29 cellular contexts compared by ENCODE assay signal in genomic region chr2:191601060-191601459, GRCh38.
DNase-seq lines count a peak whose midpoint lies in the region; ATAC-seq, FAIRE-seq and TF ChIP-seq lines count a peak whose summit lies in the region.
"Had no signal": no experiment of that assay in that cellular context is flagged by ENCODE, and none has a peak within 500 bp of the region (broad histone marks: within the 10 kb centered on the region; RNA-seq: fewer than 3 reads in every experiment).

No MANE protein-coding gene starts in this region.

- POLR2A ChIA-PET in MCF 10A (lab: Yijun Ruan, JAX) = interaction anchor here (0.6 to 1.1 kb wide), 4 partner anchors 18 to 92 kb away, joined by 3 to 4 read pairs (median 4); partner anchors contain the start of gene NABP1
- POLR2A ChIA-PET in HepG2 (lab: Yijun Ruan, JAX) = no interaction called here

- no peak for FAIRE-seq in HepG2 (lab: Jason Lieb, UNC)

- BruUV-seq in MCF 10A (replicated peaks; lab: Mats Ljungman, UMichigan) (no TSS peak), mammary epithelial cell (replicated peaks; lab: Mats Ljungman, UMichigan) (no TSS peak), HepG2 (replicated peaks; lab: Mats Ljungman, UMichigan) (no TSS peak)

- H3K36me3 Mint-ChIP-seq in MCF 10A (ENCODE audit: insufficient read depth, unreplicated experiment) = no peaks in the 10 kb centered on the region
- no peaks in the 10 kb centered on the region for H3K36me3 Mint-ChIP-seq in activated T-helper 17 cell treated with anti-CD3 and anti-CD28 coated beads, Interleukin-2, amount 50 U/mL, for 72 hours (ENCODE audit: low read depth)

- H3K4me1 Mint-ChIP-seq in MCF 10A (ENCODE audit: insufficient read depth, unreplicated experiment) = no peaks in the 10 kb centered on the region
- H3K4me1 Mint-ChIP-seq in activated T-helper 17 cell treated with anti-CD3 and anti-CD28 coated beads, Interleukin-2, amount 50 U/mL, for 72 hours = peaks cover 7% of the 10 kb centered on the region
- H3K4me1 Mint-ChIP-seq: B cell, neural crest cell had no signal

- no peaks in the 10 kb centered on the region for H3K4me1 ChIP-seq in mammary epithelial cell (ENCODE audit: insufficient read depth, low read length)
- H3K4me1 ChIP-seq in HepG2 (ENCODE audit: insufficient read depth, low read length) = no peaks in the 10 kb centered on the region
- no peaks in the 10 kb centered on the region for H3K4me1 ChIP-seq in thyroid gland
- H3K4me1 ChIP-seq: adrenal gland, HAP-1, tibial artery had no signal

- H3K4me3 ChIP-seq in mammary epithelial cell (replicated peaks in 1 of 3; ENCODE audit: insufficient read depth in 1 of 3, low read depth in 2 of 3, low read length in 3 of 3) = no peak overlapping the region
- H3K4me3 ChIP-seq in HepG2 (replicated peaks in 1 of 3; ENCODE audit: insufficient read depth in 1 of 3, low read depth in 2 of 3, low read length in 3 of 3) = no peak overlapping the region
- no peak overlapping the region for H3K4me3 ChIP-seq in thyroid gland (replicated peaks in 1 of 3)
- H3K4me3 ChIP-seq: adrenal gland, HAP-1, hepatocyte, mucosa of descending colon, tibial artery had no signal

- no peaks in the 10 kb centered on the region for H3K79me2 ChIP-seq in mammary epithelial cell (ENCODE audit: insufficient read depth, low read length)
- H3K79me2 ChIP-seq in HepG2 (ENCODE audit: insufficient read depth, low read length) = no peaks in the 10 kb centered on the region
- H3K79me2 ChIP-seq: hepatocyte had no signal

- no peaks in the 10 kb centered on the region for H3K27me3 Mint-ChIP-seq in MCF 10A (ENCODE audit: insufficient read depth, unreplicated experiment)
- H3K27me3 Mint-ChIP-seq in activated T-helper 17 cell treated with anti-CD3 and anti-CD28 coated beads, Interleukin-2, amount 50 U/mL, for 72 hours = no peaks in the 10 kb centered on the region

- intact Hi-C loops in MCF 10A (cut with micrococcal nuclease) (no loop called here), mammary epithelial cell (cut with micrococcal nuclease) (no loop called here), HepG2 (cut with micrococcal nuclease; ENCODE audit: unreplicated experiment) (no loop called here), thyroid gland (cut with DNase I) (no loop called here)

- H2AFZ ChIP-seq in mammary epithelial cell (ENCODE audit: low read depth, low read length) (no peak overlapping the region), HepG2 (ENCODE audit: low read length) (no peak overlapping the region)
- H2AFZ ChIP-seq: hepatocyte had no signal

- no peak for ATAC-seq in activated T-helper 17 cell treated with anti-CD3 and anti-CD28 coated beads, Interleukin-2, amount 50 U/mL, for 72 hours (replicated peaks)
- ATAC-seq in HepG2 = peak; percentile 38; the same call in 1 of the 3 replicates
- ATAC-seq: left lobe of liver; mucosa of descending colon; sciatic nerve; stimulated activated naive CD8-positive, alpha-beta T cell treated with anti-CD3 and anti-CD28 coated beads, Interleukin-15, Interleukin-2, amounts not matched to agents 100 U/mL and 50 U/mL, for 24 hours had no signal

- CTCF ChIA-PET in MCF 10A (lab: Yijun Ruan, JAX) (interaction anchor here (0.6 to 0.7 kb wide), 2 partner anchors 18 to 38 kb away, joined by 3 read pairs; no protein-coding TSS in a partner anchor), mammary epithelial cell (lab: Charles Lee; ENCODE audit: low non-redundant PET) (no interaction called here), HepG2 (lab: Yijun Ruan, JAX; ENCODE audit: low intra/inter-chr PET ratio, low total read pairs) (no interaction called here)

- TF ChIP-seq POLR2A in HepG2 (IDR thresholded peaks at IDR 0.05; ENCODE audit: insufficient read depth in 1 of 2, low read depth in 2 of 2, low read length in 2 of 2) (no peak), thyroid gland (IDR thresholded peaks at IDR 0.05) (no peak)

- in situ Hi-C loops in mammary epithelial cell (cut with MboI; ENCODE audit: low sequenced_read_pairs in 2 of 2) = no loop called here
- in situ Hi-C loops in HepG2 (cut with HindIII; ENCODE audit: extremely low pct_ligation_motif_present, low pct_unique_long_range_greater_than_20kb) = no loop called here

- H3K9me3 Mint-ChIP-seq in MCF 10A (ENCODE audit: unreplicated experiment) = no peaks in the 10 kb centered on the region
- H3K9me3 Mint-ChIP-seq in activated T-helper 17 cell treated with anti-CD3 and anti-CD28 coated beads, Interleukin-2, amount 50 U/mL, for 72 hours = no peaks in the 10 kb centered on the region
- H3K9me3 Mint-ChIP-seq: neural crest cell had no signal

- H3K27me3 ChIP-seq in mammary epithelial cell (ENCODE audit: insufficient read depth, low read length) (no peaks in the 10 kb centered on the region), HepG2 (ENCODE audit: control insufficient read depth in 1 of 2, insufficient read depth in 2 of 2, low read length in 2 of 2) (peaks cover 0 to 4% of the 10 kb centered on the region in 2 experiments; a peak in 2 of 5 replicates), thyroid gland (no peaks in the 10 kb centered on the region)
- H3K27me3 ChIP-seq: adrenal gland, hepatocyte, tibial artery had no signal

- WGBS in mammary epithelial cell (ENCODE audit: low coverage, missing lambda C conversion rate) = 100% methylated on average over 3 of the region's 3 CpGs
- 14% methylated on average over 3 of the region's 3 CpGs for WGBS in HepG2 (ENCODE audit: low lambda C conversion rate)
- 79 to 85% methylated on average over 3 of the region's 3 CpGs for WGBS in thyroid gland, 2 donors

- no peak overlapping the region for H3K27ac ChIP-seq in mammary epithelial cell (ENCODE audit: insufficient read depth, low read depth, low read length)
- no peak overlapping the region for H3K27ac ChIP-seq in HepG2 (ENCODE audit: extremely low read length, insufficient read depth, low read length)
- no peak overlapping the region for H3K27ac ChIP-seq in thyroid gland
- H3K27ac ChIP-seq: adrenal gland, hepatocyte, tibial artery had no signal

- TF ChIP-seq CTCF in MCF 10A (IDR thresholded peaks at IDR 0.05; ENCODE audit: unreplicated experiment) (no peak), mammary epithelial cell (conservative IDR thresholded peaks at IDR 0.05 in 1 of 2, IDR thresholded peaks at IDR 0.05 in 1 of 2; ENCODE audit: extremely low read depth in 1 of 2, insufficient read depth in 1 of 2, low read depth in 1 of 2, low read length in 2 of 2) (no peak), HepG2 (CRISPR knock-in tag; IDR thresholded peaks at IDR 0.05) (no peak), thyroid gland (IDR thresholded peaks at IDR 0.05) (no peak)

- dilution Hi-C loops in mammary epithelial cell (cut with HindIII; ENCODE audit: low sequenced_read_pairs) = no loop called here

- TF ChIP-seq RAD21 in HepG2 (CRISPR knock-in tag; IDR thresholded peaks at IDR 0.05) = no peak

- H3K4me2 ChIP-seq in mammary epithelial cell (ENCODE audit: insufficient read depth, low read depth, low read length) = no peak overlapping the region
- no peak overlapping the region for H3K4me2 ChIP-seq in HepG2 (ENCODE audit: low read depth, low read length)
- H3K4me2 ChIP-seq: hepatocyte had no signal

- TF ChIP-seq EP300 in HepG2 (IDR thresholded peaks at IDR 0.05; ENCODE audit: low read depth in 2 of 2, low read length in 2 of 2) = no peak
- TF ChIP-seq EP300 in HepG2 (CRISPR knock-in tag; IDR thresholded peaks at IDR 0.05; ENCODE audit: borderline replicate concordance) = no peak

- H3K36me3 ChIP-seq in mammary epithelial cell (ENCODE audit: insufficient read depth, low read length) = no peaks in the 10 kb centered on the region
- no peaks in the 10 kb centered on the region for H3K36me3 ChIP-seq in HepG2 (replicated peaks in 1 of 2; ENCODE audit: control insufficient read depth in 1 of 2, insufficient read depth in 2 of 2, low read length in 2 of 2)
- H3K36me3 ChIP-seq in thyroid gland = no peaks in the 10 kb centered on the region
- H3K36me3 ChIP-seq: adrenal gland, HAP-1, tibial artery had no signal

- H3K27ac Mint-ChIP-seq in MCF 10A (ENCODE audit: low read depth, unreplicated experiment) = no peak overlapping the region
- H3K27ac Mint-ChIP-seq in activated T-helper 17 cell treated with anti-CD3 and anti-CD28 coated beads, Interleukin-2, amount 50 U/mL, for 72 hours = peak overlapping the region; percentile 20
- H3K27ac Mint-ChIP-seq: B cell had no signal

- H4K20me1 ChIP-seq in mammary epithelial cell (ENCODE audit: insufficient read depth, low read length) (no peaks in the 10 kb centered on the region), HepG2 (ENCODE audit: insufficient read depth, low read length) (no peaks in the 10 kb centered on the region)

- H3K9me3 ChIP-seq in mammary epithelial cell (replicated peaks; ENCODE audit: insufficient read depth, low read length) (no peaks in the 10 kb centered on the region), HepG2 (ENCODE audit: low read length) (no peaks in the 10 kb centered on the region), thyroid gland (no peaks in the 10 kb centered on the region)
- H3K9me3 ChIP-seq: adrenal gland, HAP-1, mucosa of descending colon, tibial artery had no signal

- DNase-seq in MCF 10A (ENCODE audit: unreplicated experiment) (peak; percentile 16), mammary epithelial cell (no peak), HepG2 (ENCODE audit: low spot score) (peak; percentile 15), thyroid gland (no peak), NCI-H2171 treated with DMSO at 0.1 percent for 48 hours (lab: John Stamatoyannopoulos, UW) (no peak), A172 (ENCODE audit: low spot score) (no peak), superior temporal gyrus (ENCODE audit: extremely low spot score) (no peak)
- DNase-seq: 8988T; activated CD4-positive, alpha-beta T cell treated with anti-CD3 and anti-CD28 coated beads for 4 hours; activated naive CD4-positive, alpha-beta T cell treated with Interleukin-2 at 50 U/mL for 16 hours; activated T-cell treated with anti-CD3 and anti-CD28 coated beads, Interleukin-2, amount 50 U/mL, for 48 hours; DMS79 treated with DMSO at 0.1 percent for 48 hours; effector CD4-positive, alpha-beta T cell; erythroblast; foreskin melanocyte; mucosa of descending colon; NCI-H1436; NCI-H526 treated with DMSO at 0.1 percent for 48 hours; RPMI8226; stimulated activated naive CD8-positive, alpha-beta T cell treated with anti-CD3 and anti-CD28 coated beads, Interleukin-15, Interleukin-2, amounts not matched to agents 100 U/mL and 50 U/mL, for 24 hours; tibial artery had no signal

- H3K9ac ChIP-seq in mammary epithelial cell (ENCODE audit: insufficient read depth, low read length) (no peak overlapping the region), HepG2 (ENCODE audit: insufficient read depth, low read depth, low read length) (no peak overlapping the region)

- no peak overlapping the region for H3K4me3 Mint-ChIP-seq in MCF 10A (ENCODE audit: unreplicated experiment)
- H3K4me3 Mint-ChIP-seq in activated T-helper 17 cell treated with anti-CD3 and anti-CD28 coated beads, Interleukin-2, amount 50 U/mL, for 72 hours = no peak overlapping the region
- H3K4me3 Mint-ChIP-seq: B cell, neural crest cell had no signal

TF ChIP-seq in HepG2, 621 proteins besides CTCF, POLR2A, EP300 and RAD21 (continues in another document):
- no peak for TF ChIP-seq TEF (CRISPR knock-in tag; IDR thresholded peaks at IDR 0.05)
- no peak for TF ChIP-seq CENPX (CRISPR knock-in tag; IDR thresholded peaks at IDR 0.05)

Comparison
In these comparisons a context has a peak if more than half of its experiments do, and no peak if none do; other contexts are left out.
1. DNase-seq: peak in MCF 10A (single experiment) and HepG2 (single experiment); none in mammary epithelial cell (single experiment), thyroid gland (0 of 2), NCI-H2171 treated with DMSO at 0.1 percent for 48 hours (single experiment), A172 (single experiment) and superior temporal gyrus (single experiment).